8 cellular contexts compared by ENCODE assay signal in the genomic region with DNA sequence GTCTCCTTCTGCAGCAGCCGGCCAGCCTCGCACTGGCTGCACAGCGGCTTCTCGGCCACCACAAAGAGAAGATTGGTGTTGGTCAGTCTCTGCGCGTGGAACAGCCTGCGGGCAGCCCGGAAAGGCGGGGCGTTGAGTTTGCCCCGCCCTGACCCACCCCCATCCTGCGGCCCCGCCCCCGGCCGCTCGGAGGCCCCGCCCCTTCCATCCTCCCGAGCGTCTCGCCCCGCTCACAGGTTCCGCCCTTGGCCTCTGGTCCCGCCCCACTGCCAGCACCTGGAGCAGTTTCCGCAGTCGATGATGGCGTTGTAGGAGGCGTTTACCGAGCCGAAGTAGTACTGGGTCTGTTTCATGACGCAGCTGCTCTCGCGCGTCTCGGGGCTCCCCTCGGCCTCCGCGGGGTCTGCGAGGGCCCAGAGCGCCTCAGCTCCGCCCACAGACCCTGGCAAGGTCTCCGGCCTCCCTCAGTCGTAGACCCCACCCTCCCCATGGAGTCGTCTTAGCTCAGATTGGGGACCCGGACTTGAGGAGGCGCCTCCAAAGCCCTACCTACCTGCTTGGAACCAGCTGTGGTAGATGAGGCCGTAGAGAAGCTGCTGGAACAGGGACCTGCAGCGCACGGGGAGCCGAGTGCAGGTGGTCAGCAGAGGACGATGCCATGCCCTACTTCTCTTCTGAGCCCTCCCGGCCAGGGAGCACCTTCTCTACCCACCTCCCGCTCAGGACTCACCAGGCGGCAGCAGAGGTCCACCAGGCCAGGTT. TPM values are rescaled to one million over a fixed set of nuclear protein-coding genes. Genes with fewer than 3 reads are reported as not detected.
A peak's percentile ranks its signal among the peaks of the same experiment; 100 is the strongest.
DNase-seq lines count a peak whose midpoint lies in the region; TF ChIP-seq lines count a peak whose summit lies in the region.

No MANE protein-coding gene starts in this region.

- H3K79me2 ChIP-seq in GM23248 (ENCODE audit: insufficient read depth) (no peaks in the 10 kb centered on the region), Loucy (ENCODE audit: insufficient read depth, low read length) (no peaks in the 10 kb centered on the region)

- H3F3A ChIP-seq in GM23248 (ENCODE audit: insufficient read depth) (no peaks in the 10 kb centered on the region), Loucy (ENCODE audit: low read depth) (no peaks in the 10 kb centered on the region)

- H3K36me3 ChIP-seq in GM23248 (ENCODE audit: low read depth) (no peaks in the 10 kb centered on the region), Loucy (ENCODE audit: insufficient read depth, low read length) (no peaks in the 10 kb centered on the region), MG63 (no peaks in the 10 kb centered on the region)

- no peak overlapping the region for H3K27ac ChIP-seq in GM23248
- peak overlapping the region; percentile 52 for H3K27ac ChIP-seq in caudate nucleus (ENCODE audit: low read depth, low read length)

- H3K27me3 ChIP-seq in GM23248 (replicated peaks; ENCODE audit: insufficient read depth) = no peaks in the 10 kb centered on the region
- no peaks in the 10 kb centered on the region for H3K27me3 ChIP-seq in Loucy (ENCODE audit: insufficient read depth, low read length, poor library complexity, severe bottlenecking)
- no peaks in the 10 kb centered on the region for H3K27me3 ChIP-seq in MG63

- no peaks in the 10 kb centered on the region for H3K4me1 ChIP-seq in GM23248 (ENCODE audit: insufficient read depth)
- H3K4me1 ChIP-seq in Loucy (ENCODE audit: insufficient read depth, low read length, poor library complexity, severe bottlenecking) = no peaks in the 10 kb centered on the region

- in situ Hi-C loops in GM23248 (cut with MboI) = no loop called here

- DNase-seq in ELR (ENCODE audit: low read depth) (peak; percentile 66), GM23248 (peak; percentile 82), caudate nucleus (lab: John Stamatoyannopoulos, UW) (peak in 55 of 61 donors; percentile 19 to 92 (median 70)), kidney glomerular epithelial cell (lab: John Stamatoyannopoulos, UW) (peak; percentile 84), MG63 (no peak)
- DNase-seq in activated CD4-positive, CD25-positive, alpha-beta regulatory T cell treated with anti-CD3 and anti-CD28 coated beads, Interleukin-2, amount 50 U/mL, for 16 hours (ENCODE audit: low read depth, low spot score) = peak; percentile 86
- DNase-seq in stimulated activated CD4-positive, alpha-beta T cell treated with anti-CD3 and anti-CD28 coated beads, Interleukin-1b, Interleukin-23, amount 100 ng/mL, for 4 hours (ENCODE audit: low read depth in 2 of 2) = peak; percentile 91 to 95

- H3K4me3 ChIP-seq in GM23248 (peak overlapping the region; percentile 63), Loucy (ENCODE audit: low read length, poor library complexity, severe bottlenecking) (peak overlapping the region; percentile 65), MG63 (no peak overlapping the region)

- 13 to 18% methylated on average over 24 to 48 of the region's 53 CpGs for WGBS in GM23248 (ENCODE audit: low coverage in 1 of 2, low lambda C conversion rate in 2 of 2, missing lambda C conversion rate in 2 of 2), 2 experiments

- H3K4me2 ChIP-seq in GM23248 (ENCODE audit: unreplicated experiment) (peak overlapping the region; percentile 65), Loucy (ENCODE audit: low read depth, low read length, poor library complexity, severe bottlenecking) (peak overlapping the region; percentile 49)

- H3K9me3 ChIP-seq in GM23248 (ENCODE audit: low read depth) = no peaks in the 10 kb centered on the region
- no peaks in the 10 kb centered on the region for H3K9me3 ChIP-seq in Loucy (ENCODE audit: insufficient read depth, low read depth, low read length)
- no peaks in the 10 kb centered on the region for H3K9me3 ChIP-seq in MG63

- H4K20me1 ChIP-seq in GM23248 (ENCODE audit: insufficient read depth) (no peaks in the 10 kb centered on the region), Loucy (ENCODE audit: insufficient read depth, low read length, poor library complexity, severe bottlenecking) (no peaks in the 10 kb centered on the region)

- H3K9ac ChIP-seq in GM23248 = peak overlapping the region; percentile 39; the same call in 1 of the 2 replicates
- H3K9ac ChIP-seq in Loucy (ENCODE audit: low read depth, low read length, poor library complexity, severe bottlenecking) = no peak overlapping the region

- no peak for TF ChIP-seq CTCF in Loucy (conservative IDR thresholded peaks at IDR 0.05; ENCODE audit: low read length)

- H2AFZ ChIP-seq in GM23248 = peak overlapping the region; percentile 73
- H2AFZ ChIP-seq in Loucy (ENCODE audit: low read length) = peak overlapping the region; percentile 32; the same call in 1 of the 2 replicates

- H3K9me2 ChIP-seq in GM23248 (ENCODE audit: insufficient read depth) (no peaks in the 10 kb centered on the region), Loucy (replicated peaks; ENCODE audit: low read depth, low read length) (no peaks in the 10 kb centered on the region)

RNA-seq across cellular contexts. Expression of gene TMEM115, which starts 5.9 kb away (rescaled TPM):
- 68.4 and 95.4 TPM in 2 replicates for total RNA-seq in GM23248 (2014; rRNA removed; shearing (Covaris generic))
- polyA plus RNA-seq in GM23248 (2016; fragmentation: Nextera tagmentation; extraction: Ambion mirVana) = 73.1 and 78.1 TPM in 2 replicates
- total RNA-seq in MG63 (2014; rRNA removed; shearing (Covaris generic); ENCODE audit: low replicate concordance) = 18.7 and 24.1 TPM in 2 replicates

RNA-seq across cellular contexts. Expression of gene CYB561D2, which starts 14.6 kb away (rescaled TPM):
- 29.0 and 37.7 TPM in 2 replicates for total RNA-seq in GM23248 (2014; rRNA removed; shearing (Covaris generic))
- 28.3 and 31.5 TPM in 2 replicates for polyA plus RNA-seq in GM23248 (2016; fragmentation: Nextera tagmentation; extraction: Ambion mirVana)
- 21.9 and 35.5 TPM in 2 replicates for total RNA-seq in MG63 (2014; rRNA removed; shearing (Covaris generic); ENCODE audit: low replicate concordance)

RNA-seq across cellular contexts. Expression of gene NPRL2, which starts 14.7 kb away (rescaled TPM):
- total RNA-seq in GM23248 (2014; rRNA removed; shearing (Covaris generic)) = 17.9 and 20.2 TPM in 2 replicates
- 22.9 and 28.9 TPM in 2 replicates for polyA plus RNA-seq in GM23248 (2016; fragmentation: Nextera tagmentation; extraction: Ambion mirVana)
- 14.3 and 16.0 TPM in 2 replicates for total RNA-seq in MG63 (2014; rRNA removed; shearing (Covaris generic); ENCODE audit: low replicate concordance)

RNA-seq across cellular contexts. Expression of gene ZMYND10, which starts 19.7 kb away (rescaled TPM):
- 1.5 TPM in 1 of 2 replicates, not detected in the other for total RNA-seq in GM23248 (2014; rRNA removed; shearing (Covaris generic))
- polyA plus RNA-seq in GM23248 (2016; fragmentation: Nextera tagmentation; extraction: Ambion mirVana) = 0.61 and 0.90 TPM in 2 replicates
- 0.43 TPM in 1 of 2 replicates, not detected in the other for total RNA-seq in MG63 (2014; rRNA removed; shearing (Covaris generic); ENCODE audit: low replicate concordance)

RNA-seq across cellular contexts. Expression of gene RASSF1, which starts 24.6 kb away (rescaled TPM):
- 57.5 and 68.7 TPM in 2 replicates for total RNA-seq in GM23248 (2014; rRNA removed; shearing (Covaris generic))
- 56.4 and 59.0 TPM in 2 replicates for polyA plus RNA-seq in GM23248 (2016; fragmentation: Nextera tagmentation; extraction: Ambion mirVana)
- total RNA-seq in MG63 (2014; rRNA removed; shearing (Covaris generic); ENCODE audit: low replicate concordance) = 17.5 and 42.0 TPM in 2 replicates
